ENCODE assay signal across 24 cellular contexts in the genomic region with DNA sequence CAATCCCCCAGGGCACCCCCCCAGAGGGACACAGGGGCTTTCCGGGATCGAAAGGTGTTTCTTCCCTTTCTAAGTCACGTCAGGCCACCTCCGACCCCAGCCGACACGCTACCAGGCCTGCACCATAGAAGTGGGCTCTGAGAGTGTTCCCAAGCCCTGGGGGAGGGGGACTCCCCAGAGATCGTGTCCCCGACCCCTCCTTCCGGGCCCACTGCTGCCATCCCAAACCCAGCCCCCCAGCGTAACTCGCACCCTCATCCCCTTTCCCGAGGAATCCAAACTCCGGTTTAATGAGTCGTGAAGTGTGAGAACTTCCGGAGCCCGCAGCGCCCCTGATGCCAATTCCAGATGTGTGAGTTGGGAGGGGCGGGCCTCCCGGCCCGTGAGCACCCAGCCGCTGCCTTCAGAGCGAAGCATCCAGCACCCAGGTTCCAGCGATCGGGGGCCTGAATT. TPM values are rescaled to one million over a fixed set of nuclear protein-coding genes. Genes with fewer than 3 reads are reported as not detected.
DNase-seq lines count a peak whose midpoint lies in the region; ATAC-seq and TF ChIP-seq lines count a peak whose summit lies in the region.
"Had no signal": no experiment of that assay in that cellular context is flagged by ENCODE, and none has a peak within 500 bp of the region (broad histone marks: within the 10 kb centered on the region; RNA-seq: fewer than 3 reads in every experiment).

No MANE protein-coding gene starts in this region.

- H3K27me3 Mint-ChIP-seq in GM23338 (ENCODE audit: insufficient read depth, low read depth, poor library complexity) (peaks cover 90% of the 10 kb centered on the region), T-helper 17 cell (peaks cover 67% of the 10 kb centered on the region)

- H4K12ac ChIP-seq in trophoblast cell (ENCODE audit: low read depth, low read length) = no peak overlapping the region

- no peak for TF ChIP-seq CTCF in GM23338 (conservative IDR thresholded peaks at IDR 0.05; ENCODE audit: low read depth in 2 of 2)

- ATAC-seq in GM23338 (no peak), T-helper 17 cell (no peak), HG03095 (IDR thresholded peaks at IDR 0.05; ENCODE audit: unreplicated experiment) (no peak)
- ATAC-seq: A549, PC-3 had no signal

- H4K91ac ChIP-seq in trophoblast cell (ENCODE audit: low read depth, low read length) = no peak overlapping the region

- no peaks in the 10 kb centered on the region for H3K36me3 Mint-ChIP-seq in GM23338 (ENCODE audit: low read depth)
- H3K36me3 Mint-ChIP-seq in T-helper 17 cell (ENCODE audit: low read depth) = peaks cover 3% of the 10 kb centered on the region
- H3K36me3 Mint-ChIP-seq: CD8-positive, alpha-beta memory T cell had no signal

- no peak overlapping the region for H3K23ac ChIP-seq in trophoblast cell (ENCODE audit: low read length)

- no peak overlapping the region for H4K8ac ChIP-seq in trophoblast cell (ENCODE audit: low read depth, low read length)

- peaks cover 28% of the 10 kb centered on the region; the same call in 1 of the 2 replicates for H4K20me1 ChIP-seq in GM23338 (replicated peaks; ENCODE audit: insufficient read depth)
- no peaks in the 10 kb centered on the region for H4K20me1 ChIP-seq in GM23248 (ENCODE audit: insufficient read depth)

- H3F3A ChIP-seq in GM23338 (replicated peaks; ENCODE audit: low read depth) (peaks cover 30% of the 10 kb centered on the region), GM23248 (ENCODE audit: insufficient read depth) (no peaks in the 10 kb centered on the region)

- H3K27ac Mint-ChIP-seq in GM23338 (no peak overlapping the region), T-helper 17 cell (peak overlapping the region; percentile 61)
- H3K27ac Mint-ChIP-seq: H9 had no signal

- DNase-seq in GM23338 (ENCODE audit: low spot score) (peak; percentile 41), T-helper 17 cell (no peak), left kidney (ENCODE audit: low read depth, low spot score) (peak; percentile 98), trophoblast cell (no peak), GM23248 (no peak), AG08395 (ENCODE audit: low spot score) (no peak)
- DNase-seq: CD8-positive, alpha-beta memory T cell; DMS79; H9; Kasumi-1; MG63; NCI-H1048; NCI-H1436; NCI-H1930; NCI-H226; NCI-H524 treated with DMSO at 0.1 percent for 48 hours; PC-3; RPMI8226; SIG-M5 had no signal

- H3K79me2 ChIP-seq in GM23338 (replicated peaks; ENCODE audit: insufficient read depth) (no peaks in the 10 kb centered on the region), trophoblast cell (ENCODE audit: control insufficient read depth, insufficient read depth, low read length, poor library complexity) (no peaks in the 10 kb centered on the region), GM23248 (ENCODE audit: insufficient read depth) (no peaks in the 10 kb centered on the region)

- no peaks in the 10 kb centered on the region; the same call in 2 of the 3 replicates for H3K9me3 Mint-ChIP-seq in GM23338
- H3K9me3 Mint-ChIP-seq: CD8-positive, alpha-beta memory T cell had no signal

- H3K4me3 ChIP-seq in GM23338 = peak overlapping the region; percentile 47
- H3K4me3 ChIP-seq in trophoblast cell (ENCODE audit: low read depth, low read length) = peak overlapping the region; percentile 6
- H3K4me3 ChIP-seq in GM23248 = no peak overlapping the region
- H3K4me3 ChIP-seq: A549; BLaER1 treated with 17β-estradiol and CSF1 and Interleukin-3, amounts not matched to agents 10 nM and 100 nM; MG63 had no signal

- H3K27me3 ChIP-seq in GM23338 (ENCODE audit: insufficient read depth) (peaks cover 100% of the 10 kb centered on the region), trophoblast cell (ENCODE audit: insufficient read depth, low read length) (peaks cover 91% of the 10 kb centered on the region), GM23248 (replicated peaks; ENCODE audit: insufficient read depth) (peaks cover 98% of the 10 kb centered on the region)

- H3K4me2 ChIP-seq in GM23338 = peak overlapping the region; percentile 72
- no peak overlapping the region for H3K4me2 ChIP-seq in trophoblast cell (ENCODE audit: low read length)
- H3K4me2 ChIP-seq in GM23248 (ENCODE audit: unreplicated experiment) = no peak overlapping the region
- H3K4me2 ChIP-seq: A549; BLaER1 treated with 17β-estradiol and CSF1 and Interleukin-3, amounts not matched to agents 10 nM and 100 nM had no signal

- H3K4me1 Mint-ChIP-seq in GM23338 (peaks cover 39% of the 10 kb centered on the region), T-helper 17 cell (peaks cover 7% of the 10 kb centered on the region)

- H2BK12ac ChIP-seq in trophoblast cell (ENCODE audit: low read length) = no peak overlapping the region

- H2BK120ac ChIP-seq in trophoblast cell (ENCODE audit: insufficient read depth, low read length, poor library complexity) = no peak overlapping the region

- H3K4ac ChIP-seq in trophoblast cell (ENCODE audit: low read depth, low read length) = no peak overlapping the region

- no peak overlapping the region for H2BK5ac ChIP-seq in trophoblast cell (ENCODE audit: low read depth, low read length, poor library complexity)

- in situ Hi-C loops in GM23248 (cut with MboI) = no loop called here

- no CpG with 5 or more reads among the region's 24 CpGs for WGBS in trophoblast cell (ENCODE audit: extremely low coverage, insufficient coverage, insufficient read length)
- WGBS in GM23248 (ENCODE audit: low coverage in 1 of 2, low lambda C conversion rate in 2 of 2, missing lambda C conversion rate in 2 of 2), 2 experiments = 52 to 55% methylated on average over 18 to 21 of the region's 24 CpGs

- no peak overlapping the region for H3K14ac ChIP-seq in trophoblast cell (ENCODE audit: low read length)

- H3K9me3 ChIP-seq in T-helper 17 cell (ENCODE audit: control insufficient read depth, low read length, poor library complexity, severe bottlenecking) (no peaks in the 10 kb centered on the region), trophoblast cell (ENCODE audit: insufficient read depth, low read depth, low read length) (peaks cover 12% of the 10 kb centered on the region), GM23248 (ENCODE audit: low read depth) (no peaks in the 10 kb centered on the region)
- H3K9me3 ChIP-seq: A549; BLaER1 treated with 17β-estradiol and CSF1 and Interleukin-3, amounts not matched to agents 10 nM and 100 nM; MG63 had no signal

- H3K27ac ChIP-seq in GM23338 (ENCODE audit: low read depth) (no peak overlapping the region), trophoblast cell (ENCODE audit: low read depth, low read length) (no peak overlapping the region), GM23248 (no peak overlapping the region)
- H3K27ac ChIP-seq: A549; BLaER1 treated with 17β-estradiol and CSF1 and Interleukin-3, amounts not matched to agents 10 nM and 100 nM; HL-60 had no signal

- H3K9me2 ChIP-seq in GM23338 (ENCODE audit: insufficient read depth) (no peaks in the 10 kb centered on the region), GM23248 (ENCODE audit: insufficient read depth) (no peaks in the 10 kb centered on the region)

- no peak overlapping the region for H3K4me3 Mint-ChIP-seq in GM23338
- no peak overlapping the region for H3K4me3 Mint-ChIP-seq in T-helper 17 cell
- H3K4me3 Mint-ChIP-seq: H9 had no signal

- no peak overlapping the region for H3K9ac ChIP-seq in trophoblast cell (ENCODE audit: low read length)
- no peak overlapping the region for H3K9ac ChIP-seq in GM23248
- H3K9ac ChIP-seq: BLaER1 treated with 17β-estradiol and CSF1 and Interleukin-3, amounts not matched to agents 10 nM and 100 nM had no signal

- no peaks in the 10 kb centered on the region for H3K79me1 ChIP-seq in trophoblast cell (ENCODE audit: low read length)

- no peak overlapping the region for H2AK5ac ChIP-seq in trophoblast cell (ENCODE audit: low read length)

- H3K36me3 ChIP-seq in GM23338 (ENCODE audit: insufficient read depth) (no peaks in the 10 kb centered on the region), trophoblast cell (ENCODE audit: control insufficient read depth in 1 of 2, insufficient read depth in 2 of 2, low read length in 2 of 2) (no peaks in the 10 kb centered on the region), GM23248 (ENCODE audit: low read depth) (no peaks in the 10 kb centered on the region)
- H3K36me3 ChIP-seq: BLaER1 treated with 17β-estradiol and CSF1 and Interleukin-3, amounts not matched to agents 10 nM and 100 nM; MG63 had no signal

- H2AFZ ChIP-seq in GM23338 = no peak overlapping the region
- no peak overlapping the region for H2AFZ ChIP-seq in trophoblast cell (ENCODE audit: insufficient read depth, low read length, poor library complexity)
- H2AFZ ChIP-seq in GM23248 = no peak overlapping the region

- peaks cover 60% of the 10 kb centered on the region for H3K4me1 ChIP-seq in GM23338 (ENCODE audit: insufficient read depth)
- H3K4me1 ChIP-seq in trophoblast cell (ENCODE audit: control insufficient read depth in 1 of 2, insufficient read depth in 2 of 2, low read length in 2 of 2) = no peaks in the 10 kb centered on the region
- H3K4me1 ChIP-seq in GM23248 (ENCODE audit: insufficient read depth) = no peaks in the 10 kb centered on the region

- no peak overlapping the region for H3K18ac ChIP-seq in trophoblast cell (ENCODE audit: low read length)

TF ChIP-seq in GM23338, 12 proteins besides CTCF, POLR2A, EP300 and RAD21 (continues in another document):
- TF ChIP-seq EZH2phosphoT487 (IDR thresholded peaks at IDR 0.05; ENCODE audit: unreplicated experiment) = peak; percentile 34
- no peak for TF ChIP-seq CREB1 (CRISPR knock-in tag; IDR thresholded peaks at IDR 0.05; ENCODE audit: low read depth)

RNA-seq across cellular contexts. Expression of gene UNCX, which starts 11.3 kb away (rescaled TPM):
- not detected in 2 replicates for total RNA-seq in GM23338 (2014; rRNA removed; shearing (Covaris generic))
- polyA plus RNA-seq in GM23338 (2016; fragmentation: Nextera tagmentation; extraction: Ambion mirVana) = not detected in 2 replicates
- not detected for total RNA-seq in T-helper 17 cell
- polyA plus RNA-seq in trophoblast cell (2013) = not detected in 2 replicates
- total RNA-seq in GM23248 (2014; rRNA removed; shearing (Covaris generic)) = not detected in 2 replicates
- not detected in 2 replicates for polyA plus RNA-seq in GM23248 (2016; fragmentation: Nextera tagmentation; extraction: Ambion mirVana)
- total RNA-seq: CD8-positive, alpha-beta memory T cell; H9; HT1080; PC-3 had no signal
- polyA plus RNA-seq: A549; CD8-positive, alpha-beta memory T cell had no signal

Comparison
In these comparisons a context has a peak if more than half of its experiments do, and no peak if none do; other contexts are left out.
1. DNase-seq: peak in GM23338 (single experiment) and left kidney (single experiment); none in T-helper 17 cell (0 of 3), trophoblast cell (0 of 2), GM23248 (single experiment) and AG08395 (single experiment).